Comparison of ENCODE assay signal across 11 cellular contexts in the genomic region with DNA sequence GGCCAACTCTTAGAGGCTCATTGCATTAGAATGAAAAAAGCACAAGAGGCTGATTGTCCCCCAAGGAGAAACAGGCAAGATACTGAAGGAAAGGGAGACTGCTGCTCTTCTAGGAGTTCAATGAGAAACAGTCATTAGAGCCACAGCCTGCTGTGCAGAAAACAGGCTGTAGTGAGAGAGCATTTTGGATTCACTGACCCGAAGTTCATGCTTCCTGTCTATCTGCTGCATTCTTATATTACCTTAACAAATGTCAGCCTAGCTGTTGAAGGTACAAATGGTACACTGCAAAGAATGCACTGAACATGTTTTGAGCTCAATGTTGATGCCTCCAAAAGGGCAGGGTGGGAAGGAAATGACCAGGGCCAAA.
DNase-seq lines count a peak whose midpoint lies in the region; ATAC-seq and TF ChIP-seq lines count a peak whose summit lies in the region.
"Had no signal": no experiment of that assay in that cellular context is flagged by ENCODE, and none has a peak within 500 bp of the region (broad histone marks: within the 10 kb centered on the region; RNA-seq: fewer than 3 reads in every experiment).

No MANE protein-coding gene starts in this region.

- ATAC-seq in GM18909 (IDR thresholded peaks at IDR 0.05; ENCODE audit: poor library complexity, unreplicated experiment) (peak; percentile 31), GM21825 (IDR thresholded peaks at IDR 0.05; ENCODE audit: unreplicated experiment) (peak; percentile 16), HG03280 (IDR thresholded peaks at IDR 0.05; ENCODE audit: unreplicated experiment) (peak; percentile 19), mucosa of descending colon (peak; percentile 23)
- no peak for ATAC-seq in activated T-cell treated with anti-CD3 and anti-CD28 coated beads, Interleukin-2, amount 50 U/mL, for 72 hours (replicated peaks in 1 of 2)

- H3K4me1 ChIP-seq in mucosa of descending colon (ENCODE audit: low read depth), result no peaks in the 10 kb centered on the region

- no peaks in the 10 kb centered on the region for H3K27me3 Mint-ChIP-seq in activated T-cell treated with anti-CD3 and anti-CD28 coated beads, Interleukin-2, amount 50 U/mL, for 72 hours (ENCODE audit: low read depth)

- H3K4me1 Mint-ChIP-seq in activated T-cell treated with anti-CD3 and anti-CD28 coated beads, Interleukin-2, amount 50 U/mL, for 72 hours (ENCODE audit: low read depth), result no peaks in the 10 kb centered on the region
- H3K4me1 Mint-ChIP-seq: nephron progenitor cell had no signal

- H3K9me3 ChIP-seq in mucosa of descending colon, result no peaks in the 10 kb centered on the region

- H3K4me3 ChIP-seq in mucosa of descending colon, result no peak overlapping the region
- H3K4me3 ChIP-seq: cardiac muscle cell had no signal

- DNase-seq in mucosa of descending colon (no peak), cerebellum (ENCODE audit: low spot score) (no peak), cardiac septum (ENCODE audit: low spot score) (no peak), GM03348 (ENCODE audit: low spot score) (no peak)
- no peak for DNase-seq in activated T-cell treated with anti-CD3 and anti-CD28 coated beads, Interleukin-2, amount 50 U/mL, for 72 hours
- DNase-seq: NCI-H2029, nephron progenitor cell had no signal

- intact Hi-C loops in mucosa of descending colon (cut with DNase I, micrococcal nuclease) (no loop called here), cardiac septum (cut with DNase I) (no loop called here)

- no peaks in the 10 kb centered on the region for H3K9me3 Mint-ChIP-seq in activated T-cell treated with anti-CD3 and anti-CD28 coated beads, Interleukin-2, amount 50 U/mL, for 72 hours
- H3K9me3 Mint-ChIP-seq: nephron progenitor cell had no signal

- H3K36me3 ChIP-seq in mucosa of descending colon (ENCODE audit: low read depth), result no peaks in the 10 kb centered on the region
- H3K36me3 ChIP-seq: cardiac muscle cell had no signal

- TF ChIP-seq CTCF in mucosa of descending colon (IDR thresholded peaks at IDR 0.05), result no peak

- H3K4me3 Mint-ChIP-seq in activated T-cell treated with anti-CD3 and anti-CD28 coated beads, Interleukin-2, amount 50 U/mL, for 72 hours, result no peak overlapping the region
- H3K4me3 Mint-ChIP-seq: nephron progenitor cell had no signal

- H3K36me3 Mint-ChIP-seq in activated T-cell treated with anti-CD3 and anti-CD28 coated beads, Interleukin-2, amount 50 U/mL, for 72 hours (ENCODE audit: insufficient read depth in 2 of 2), result no peaks in the 10 kb centered on the region

- no peak overlapping the region for H3K27ac Mint-ChIP-seq in activated T-cell treated with anti-CD3 and anti-CD28 coated beads, Interleukin-2, amount 50 U/mL, for 72 hours
- H3K27ac Mint-ChIP-seq: nephron progenitor cell had no signal

Comparison
In these comparisons a context has a peak if more than half of its experiments do, and no peak if none do; other contexts are left out.
1. ATAC-seq: peak in GM18909 (single experiment), GM21825 (single experiment), HG03280 (single experiment) and mucosa of descending colon (single experiment); none in activated T-cell treated with anti-CD3 and anti-CD28 coated beads, Interleukin-2, amount 50 U/mL, for 72 hours (0 of 2).